Comparison of ENCODE assay signal across 13 cellular contexts in genomic region chr17:38463451-38463858, GRCh38. TPM values are rescaled to one million over a fixed set of nuclear protein-coding genes. Genes with fewer than 3 reads are reported as not detected.
DNase-seq lines count a peak whose midpoint lies in the region; ATAC-seq, FAIRE-seq and TF ChIP-seq lines count a peak whose summit lies in the region.
"Had no signal": no experiment of that assay in that cellular context is flagged by ENCODE, and none has a peak within 500 bp of the region (broad histone marks: within the 10 kb centered on the region; RNA-seq: fewer than 3 reads in every experiment).

No MANE protein-coding gene starts in this region.

- peaks cover 15% of the 10 kb centered on the region for H3K79me1 ChIP-seq in H1 (ENCODE audit: low read depth, low read length)

- H2BK5ac ChIP-seq in H1 (ENCODE audit: low read depth, low read length) = peak overlapping the region; percentile 81

- H3K36me3 ChIP-seq in GM23248 (ENCODE audit: low read depth) (peaks cover 27% of the 10 kb centered on the region; the same call in 1 of the 2 replicates), H1 (ENCODE audit: control insufficient read depth in 2 of 4, insufficient read depth in 4 of 4, low read length in 3 of 4) (peaks cover 12 to 72% (median 38%) of the 10 kb centered on the region in 4 experiments), lower lobe of right lung (peaks cover 58% of the 10 kb centered on the region), stomach smooth muscle (ENCODE audit: control insufficient read depth in 2 of 2, insufficient read depth in 2 of 2, low read length in 2 of 2) (peaks cover 17 to 30% of the 10 kb centered on the region in 2 donors), HepG2 (replicated peaks in 1 of 2; ENCODE audit: control insufficient read depth in 1 of 2, insufficient read depth in 2 of 2, low read length in 2 of 2) (no peaks in the 10 kb centered on the region)

- TF ChIP-seq POLR2A in H1 (IDR thresholded peaks at IDR 0.05; ENCODE audit: control extremely low read depth in 1 of 2, low read depth in 2 of 2, low read length in 2 of 2) = no peak
- no peak for TF ChIP-seq POLR2A in HepG2 (IDR thresholded peaks at IDR 0.05; ENCODE audit: insufficient read depth in 1 of 2, low read depth in 2 of 2, low read length in 2 of 2)

- BruUV-seq in HepG2 (replicated peaks; lab: Mats Ljungman, UMichigan) = no TSS peak

- peaks cover 20% of the 10 kb centered on the region; the same call in 1 of the 2 replicates for H3F3A ChIP-seq in GM23248 (ENCODE audit: insufficient read depth)

- H3K4ac ChIP-seq in H1 (replicated peaks; ENCODE audit: insufficient read length, low read depth, low read length) = no peak overlapping the region

- H4K20me1 ChIP-seq in GM23248 (ENCODE audit: insufficient read depth) = no peaks in the 10 kb centered on the region
- H4K20me1 ChIP-seq in H1 (replicated peaks in 1 of 2; ENCODE audit: control insufficient read depth in 1 of 2, insufficient read depth in 2 of 2, low read length in 2 of 2) = peaks cover 8 to 34% of the 10 kb centered on the region in 2 experiments
- H4K20me1 ChIP-seq in HepG2 (ENCODE audit: insufficient read depth, low read length) = peaks cover 4% of the 10 kb centered on the region; the same call in 1 of the 2 replicates

- H3K27ac ChIP-seq in GM23248 (peak overlapping the region; percentile 99), H1 (ENCODE audit: low read depth, low read length) (no peak overlapping the region; the same call in 1 of the 2 replicates), lower lobe of right lung (peak overlapping the region; percentile 89), stomach smooth muscle (ENCODE audit: low read length) (peak overlapping the region; percentile 97), HepG2 (ENCODE audit: extremely low read length, insufficient read depth, low read length) (no peak overlapping the region)

- H3K79me2 ChIP-seq in GM23248 (ENCODE audit: insufficient read depth) = peaks cover 60% of the 10 kb centered on the region
- H3K79me2 ChIP-seq in H1 (ENCODE audit: control insufficient read depth in 1 of 2, insufficient read depth in 2 of 2, low read length in 2 of 2) = peaks cover 0 to 33% of the 10 kb centered on the region in 2 experiments; a peak in 2 of 4 replicates
- no peaks in the 10 kb centered on the region for H3K79me2 ChIP-seq in HepG2 (ENCODE audit: insufficient read depth, low read length)

- H3K9me3 ChIP-seq in GM23248 (ENCODE audit: low read depth) (no peaks in the 10 kb centered on the region), H1 (ENCODE audit: insufficient read depth in 2 of 2, low read depth in 1 of 2, low read length in 1 of 2) (no peaks in the 10 kb centered on the region), lower lobe of right lung (no peaks in the 10 kb centered on the region), stomach smooth muscle (ENCODE audit: control insufficient read depth in 2 of 2, low read length in 2 of 2) (no peaks in the 10 kb centered on the region), HepG2 (ENCODE audit: low read length) (no peaks in the 10 kb centered on the region)
- H3K9me3 ChIP-seq: BE2C had no signal

- H3K9me2 ChIP-seq in GM23248 (ENCODE audit: insufficient read depth) = no peaks in the 10 kb centered on the region

- H4K5ac ChIP-seq in H1 (ENCODE audit: insufficient read length, low read depth, low read length) = no peak overlapping the region

- TF ChIP-seq EP300 in H1 (IDR thresholded peaks at IDR 0.05; ENCODE audit: borderline replicate concordance in 1 of 2, low read depth in 2 of 2, low read length in 2 of 2) = no peak
- TF ChIP-seq EP300 in HepG2 (IDR thresholded peaks at IDR 0.05; ENCODE audit: low read depth in 2 of 2, low read length in 2 of 2) = no peak
- TF ChIP-seq EP300 in HepG2 (CRISPR knock-in tag; IDR thresholded peaks at IDR 0.05; ENCODE audit: borderline replicate concordance) = no peak

- H3K27me3 ChIP-seq in GM23248 (replicated peaks; ENCODE audit: insufficient read depth) (no peaks in the 10 kb centered on the region), H1 (replicated peaks in 1 of 4; ENCODE audit: control insufficient read depth in 3 of 4, extremely low read depth in 1 of 4, insufficient read depth in 3 of 4, low read length in 3 of 4) (no peaks in the 10 kb centered on the region), lower lobe of right lung (ENCODE audit: low read depth) (no peaks in the 10 kb centered on the region), stomach smooth muscle (ENCODE audit: control insufficient read depth in 1 of 2, insufficient read depth in 2 of 2, low read length in 2 of 2) (no peaks in the 10 kb centered on the region), HepG2 (ENCODE audit: control insufficient read depth in 1 of 2, insufficient read depth in 2 of 2, low read length in 2 of 2) (peaks cover 30 to 94% of the 10 kb centered on the region in 2 experiments; a peak in 4 of 5 replicates)
- H3K27me3 ChIP-seq: BE2C had no signal

- DNase-seq in GM23248 (peak; percentile 17), H1 (ENCODE audit: low read depth in 1 of 2, low spot score in 2 of 2) (no peak), lower lobe of right lung (no peak), HepG2 (ENCODE audit: low spot score) (no peak), ACHN (no peak), NCI-H2081 (lab: John Stamatoyannopoulos, UW) (no peak)
- DNase-seq: activated naive CD4-positive, alpha-beta T cell treated with anti-CD3 and anti-CD28 coated beads, Interleukin-2, amount 50 U/mL, for 16 hours; EL; NCI-H526 treated with DMSO at 0.1 percent for 48 hours had no signal

- H3K23me2 ChIP-seq in H1 (ENCODE audit: low read depth, low read length) = peaks cover 3% of the 10 kb centered on the region; the same call in 1 of the 2 replicates

- no peak overlapping the region for H2BK12ac ChIP-seq in H1 (ENCODE audit: low read depth, low read length)

- no peak overlapping the region for H2AK5ac ChIP-seq in H1 (ENCODE audit: low read depth, low read length)

- TF ChIP-seq RAD21 in H1 (IDR thresholded peaks at IDR 0.05 in 1 of 2, conservative IDR thresholded peaks at IDR 0.05 in 1 of 2; ENCODE audit: low read depth in 2 of 2, low read length in 2 of 2) (no peak), HepG2 (CRISPR knock-in tag; IDR thresholded peaks at IDR 0.05) (no peak)

- peak overlapping the region; percentile 42; the same call in 1 of the 2 replicates for H4K8ac ChIP-seq in H1 (ENCODE audit: extremely low read depth, insufficient read depth, low read length)

- H3K18ac ChIP-seq in H1 (ENCODE audit: extremely low read depth, low read length) = no peak overlapping the region

- POLR2A ChIA-PET in H1 (lab: Charles Lee; ENCODE audit: partially characterized antibody) (interaction anchor here (0.7 to 3.5 kb wide), 3 partner anchors 9 to 13 kb away, joined by 3 to 30 read pairs (median 10); no protein-coding TSS in a partner anchor), HepG2 (lab: Yijun Ruan, JAX) (no interaction called here)

- H3K14ac ChIP-seq in H1 (ENCODE audit: insufficient read length) = no peak overlapping the region

- in situ Hi-C loops in GM23248 (cut with MboI) = no loop called here
- in situ Hi-C loops in HepG2 (cut with HindIII; ENCODE audit: extremely low pct_ligation_motif_present, low pct_unique_long_range_greater_than_20kb) = no loop called here
- in situ Hi-C loops in ACHN (cut with HindIII; ENCODE audit: low pct_ligation_motif_present, low pct_unique_long_range_greater_than_20kb, low sequenced_read_pairs) = no loop called here

- no peak overlapping the region for H3K56ac ChIP-seq in H1 (replicated peaks; ENCODE audit: insufficient read length, low read depth, low read length)

- H3K4me3 ChIP-seq in GM23248 (no peak overlapping the region), H1 (ENCODE audit: extremely low read depth in 1 of 4, insufficient read depth in 2 of 4, low read depth in 3 of 4, low read length in 4 of 4) (no peak overlapping the region), lower lobe of right lung (no peak overlapping the region), stomach smooth muscle (ENCODE audit: low read length in 2 of 2) (no peak overlapping the region), HepG2 (replicated peaks in 1 of 3; ENCODE audit: insufficient read depth in 1 of 3, low read depth in 2 of 3, low read length in 3 of 3) (no peak overlapping the region)

- H3K4me1 ChIP-seq in GM23248 (ENCODE audit: insufficient read depth) = peaks cover 40% of the 10 kb centered on the region
- H3K4me1 ChIP-seq in H1 (replicated peaks in 1 of 4; ENCODE audit: control insufficient read depth in 3 of 4, insufficient read depth in 4 of 4, low read length in 3 of 4) = peaks cover 0 to 5% (median 3%) of the 10 kb centered on the region in 4 experiments; a peak in 4 of 7 replicates
- peaks cover 40% of the 10 kb centered on the region for H3K4me1 ChIP-seq in lower lobe of right lung
- peaks cover 55% of the 10 kb centered on the region for H3K4me1 ChIP-seq in stomach smooth muscle (ENCODE audit: control insufficient read depth, insufficient read depth, low read length)
- H3K4me1 ChIP-seq in HepG2 (ENCODE audit: insufficient read depth, low read length) = no peaks in the 10 kb centered on the region

- 35 to 41% methylated on average over 8 of the region's 8 CpGs for WGBS in GM23248 (ENCODE audit: low coverage in 1 of 2, low lambda C conversion rate in 2 of 2, missing lambda C conversion rate in 2 of 2), 2 experiments
- WGBS in H1 (ENCODE audit: extremely low coverage in 1 of 2, insufficient coverage in 1 of 2, insufficient read length in 1 of 2, insufficient replicate concordance in 2 of 2, low coverage in 1 of 2, low lambda C conversion rate in 2 of 2, missing lambda C conversion rate in 1 of 2), 2 experiments = 92% methylated on average over 8 of the region's 8 CpGs; no CpG with 5 or more reads in 1 of the 2 experiments
- 17% methylated on average over 2 of the region's 8 CpGs for WGBS in HepG2 (ENCODE audit: low lambda C conversion rate)

- no peak overlapping the region for H3K23ac ChIP-seq in H1 (ENCODE audit: insufficient read length)

- no peak overlapping the region for H4K91ac ChIP-seq in H1 (replicated peaks; ENCODE audit: insufficient read length, low read length)

- H2BK20ac ChIP-seq in H1 (ENCODE audit: low read length) = no peak overlapping the region

- no peak overlapping the region for H3K4me2 ChIP-seq in GM23248 (ENCODE audit: unreplicated experiment)
- no peak overlapping the region for H3K4me2 ChIP-seq in H1 (ENCODE audit: insufficient read depth in 1 of 2, low read depth in 2 of 2, low read length in 2 of 2)
- H3K4me2 ChIP-seq in HepG2 (ENCODE audit: low read depth, low read length) = no peak overlapping the region

- 0 out of 2 replicates have a peak overlapping the region, but pooled peaks have one; percentile 16 for H2BK15ac ChIP-seq in H1 (ENCODE audit: low read length)

- FAIRE-seq in H1 (lab: Jason Lieb, UNC) (no peak), HepG2 (lab: Jason Lieb, UNC) (no peak)
- FAIRE-seq: keratinocyte had no signal

- no peak overlapping the region for H2AFZ ChIP-seq in GM23248
- H2AFZ ChIP-seq in H1 (ENCODE audit: low read length) = no peak overlapping the region
- no peak overlapping the region for H2AFZ ChIP-seq in HepG2 (ENCODE audit: low read length)

- TF ChIP-seq CTCF in H1 (IDR thresholded peaks at IDR 0.05; ENCODE audit: control extremely low read depth in 1 of 3, insufficient read depth in 1 of 3, low read depth in 1 of 3, low read length in 3 of 3) (no peak), lower lobe of right lung (IDR thresholded peaks at IDR 0.05) (no peak), HepG2 (CRISPR knock-in tag; IDR thresholded peaks at IDR 0.05) (no peak)

- intact Hi-C loops in lower lobe of right lung (cut with DNase I) = no loop called here
- intact Hi-C loops in HepG2 (cut with micrococcal nuclease; ENCODE audit: unreplicated experiment) = no loop called here

- no peak overlapping the region for H2BK120ac ChIP-seq in H1 (replicated peaks; ENCODE audit: low read depth, low read length)

- CTCF ChIA-PET in H1 (lab: Charles Lee; ENCODE audit: partially characterized antibody) (interaction anchor here (1.0 to 2.2 kb wide), 4 partner anchors 12 to 39 kb away, joined by 4 to 11 read pairs (median 5); no protein-coding TSS in a partner anchor), HepG2 (lab: Yijun Ruan, JAX; ENCODE audit: low intra/inter-chr PET ratio, low total read pairs) (no interaction called here)

- ATAC-seq in lower lobe of right lung (no peak), HepG2 (no peak), GM19467 (IDR thresholded peaks at IDR 0.05; ENCODE audit: unreplicated experiment) (no peak)

- peak overlapping the region; percentile 88; the same call in 1 of the 2 replicates for H3K9ac ChIP-seq in GM23248
- H3K9ac ChIP-seq in H1 (replicated peaks in 1 of 4; ENCODE audit: extremely low read depth in 1 of 4, low read depth in 3 of 4, low read length in 3 of 4) = no peak overlapping the region
- H3K9ac ChIP-seq in stomach smooth muscle (ENCODE audit: low read length in 2 of 2) = no peak overlapping the region
- H3K9ac ChIP-seq in HepG2 (ENCODE audit: insufficient read depth, low read depth, low read length) = no peak overlapping the region

RNA-seq across cellular contexts. Expression of gene ARHGAP23, which starts 35.2 kb away (rescaled TPM):
- total RNA-seq in GM23248 (2014; rRNA removed; shearing (Covaris generic)) = 64.2 and 69.4 TPM in 2 replicates
- polyA plus RNA-seq in GM23248 (2016; fragmentation: Nextera tagmentation; extraction: Ambion mirVana) (5.3 and 6.6 TPM in 2 replicates), H1 (2011; rRNA removed) (16.3 and 28.6 TPM in 2 replicates), HepG2 (2011; rRNA removed) (0.03 TPM in 2 replicates)
- 107 and 108 TPM in 2 replicates for total RNA-seq in H1 (2021; fragmentation: NEBNext Ultra II Directional; extraction: Animal tissue kit (Norgen Biotek cat#: 25700))
- 21.0 TPM for polyA plus RNA-seq in H1 (2011; cell fraction: cytosol; rRNA removed)
- polyA plus RNA-seq in H1 (2011; cell fraction: nucleus; rRNA removed) = 52.6 TPM
- 39.3 to 66.4 TPM (median 42.6 TPM) in 4 replicates for polyA plus RNA-seq in H1 (2012, experiment 1 of 2)
- polyA plus RNA-seq in H1 (2012, experiment 2 of 2) = 39.0 TPM
- polyA plus RNA-seq in H1 (2013, experiment 1 of 2) = 43.2 TPM
- polyA plus RNA-seq in H1 (2013, experiment 2 of 2) = 43.6 TPM
- polyA minus RNA-seq in H1 (2011; rRNA and poly(A)+ RNA removed) = 23.8 and 36.4 TPM in 2 replicates
- polyA minus RNA-seq in H1 (2011; cell fraction: cytosol; rRNA and poly(A)+ RNA removed) = 25.8 TPM
- polyA minus RNA-seq in H1 (2011; cell fraction: nucleus; rRNA and poly(A)+ RNA removed) = 69.0 TPM
- total RNA-seq in lower lobe of right lung (48.4 TPM), HepG2 (2016; rRNA removed; fragmentation: Illumina TruSeq; extraction: Trizol) (not detected in 2 replicates)
- total RNA-seq in HepG2 (2016; cell fraction: cytosol; rRNA removed; fragmentation: Illumina TruSeq; extraction: Trizol; ENCODE audit: low read depth) = not detected in 2 replicates
- 0.22 TPM in 1 of 2 replicates, not detected in the other for total RNA-seq in HepG2 (2016; cell fraction: insoluble cytoplasmic fraction; rRNA removed; fragmentation: Illumina TruSeq; extraction: Trizol)
- not detected in 2 replicates for total RNA-seq in HepG2 (2016; cell fraction: membrane; rRNA removed; fragmentation: Illumina TruSeq; extraction: Trizol)
- 0.96 TPM in 1 of 2 replicates, not detected in the other for total RNA-seq in HepG2 (2016; cell fraction: nucleus; rRNA removed; fragmentation: Illumina TruSeq; extraction: Trizol)
- 0.03 and 0.14 TPM in 2 replicates for polyA plus RNA-seq in HepG2 (2011; cell fraction: cytosol; rRNA removed)
- polyA plus RNA-seq in HepG2 (2011; cell fraction: nucleus; rRNA removed) = 0.28 and 0.32 TPM in 2 replicates
- polyA plus RNA-seq in HepG2 (2012) = 0.08 and 0.20 TPM in 2 replicates
- polyA plus RNA-seq in HepG2 (2016; cell fraction: cytosol; fragmentation: Illumina TruSeq; extraction: Trizol; ENCODE audit: low read depth) = 0.18 TPM in 1 of 2 replicates, not detected in the other
- 0.04 TPM in 1 of 2 replicates, not detected in the other for polyA plus RNA-seq in HepG2 (2016; cell fraction: insoluble cytoplasmic fraction; fragmentation: Illumina TruSeq; extraction: Trizol; ENCODE audit: low read depth)
- not detected in 2 replicates for polyA plus RNA-seq in HepG2 (2016; cell fraction: membrane; fragmentation: Illumina TruSeq; extraction: Trizol; ENCODE audit: low read depth)
- 0.15 and 0.55 TPM in 2 replicates for polyA plus RNA-seq in HepG2 (2016; cell fraction: nucleus; fragmentation: Illumina TruSeq; extraction: Trizol; ENCODE audit: insufficient read depth, low read depth)
- polyA minus RNA-seq in HepG2 (2011; rRNA and poly(A)+ RNA removed; ENCODE audit: low replicate concordance) = 41.8 TPM in 1 of 2 replicates, not detected in the other
- 0.20 TPM in 1 of 2 replicates, not detected in the other for polyA minus RNA-seq in HepG2 (2011; cell fraction: cytosol; rRNA and poly(A)+ RNA removed)
- 0.39 TPM in 1 of 2 replicates, not detected in the other for polyA minus RNA-seq in HepG2 (2011; cell fraction: nucleus; rRNA and poly(A)+ RNA removed)

Comparison
In these comparisons a context has a peak if more than half of its experiments do, and no peak if none do; other contexts are left out.
1. H3K27ac ChIP-seq: peak in GM23248 (single experiment), lower lobe of right lung (single experiment) and stomach smooth muscle (single experiment); none in H1 (single experiment) and HepG2 (single experiment).
2. RNA of gene ARHGAP23, which starts 35.2 kb away (total RNA-seq): 107 to 108 TPM in H1, 64.2 to 69.4 TPM in GM23248 and 48.4 TPM in lower lobe of right lung (single experiment); 0.22 to 0.96 TPM in HepG2; every median in the first group is over 10 times any median in the second.